In genomic region chr4:90537491-90537890, GRCh38 we compare ENCODE assay signal across 20 cellular contexts.
"Had no signal": no experiment of that assay in that cellular context is flagged by ENCODE, and none has a peak within 500 bp of the region (broad histone marks: within the 10 kb centered on the region; RNA-seq: fewer than 3 reads in every experiment).

No MANE protein-coding gene starts in this region.

- H3K36me3 Mint-ChIP-seq: activated naive CD4-positive, alpha-beta T cell treated with anti-CD3 and anti-CD28 coated beads, Interleukin-2, amount 50 U/mL, for 72 hours had no signal

- H3K27me3 Mint-ChIP-seq: memory B cell, progenitor cell of endocrine pancreas, T-helper 17 cell had no signal

- H3K27ac Mint-ChIP-seq: activated naive CD4-positive, alpha-beta T cell treated with anti-CD3 and anti-CD28 coated beads, Interleukin-2, amount 50 U/mL, for 72 hours; memory B cell; progenitor cell of endocrine pancreas; T-helper 17 cell had no signal

- H3K4me1 ChIP-seq: heart left ventricle, left ventricle myocardium inferior, upper lobe of left lung had no signal

- H3K36me3 ChIP-seq: heart left ventricle, left ventricle myocardium inferior, upper lobe of left lung had no signal

- H3K9me3 Mint-ChIP-seq: activated naive CD4-positive, alpha-beta T cell treated with anti-CD3 and anti-CD28 coated beads, Interleukin-2, amount 50 U/mL, for 72 hours; memory B cell had no signal

- ATAC-seq: activated CD4-positive, CD25-positive, alpha-beta regulatory T cell treated with anti-CD3 and anti-CD28 coated beads, Interleukin-2, amount 50 U/mL, for 24 hours; activated naive CD4-positive, alpha-beta T cell treated with anti-CD3 and anti-CD28 coated beads, Interleukin-2, amount 50 U/mL, for 72 hours; heart left ventricle; sciatic nerve; T-helper 17 cell had no signal

- FAIRE-seq: bronchial epithelial cell, endothelial cell of umbilical vein, TTC549 had no signal

- H3K27ac ChIP-seq: heart left ventricle, left ventricle myocardium inferior, upper lobe of left lung had no signal

- H3K27me3 ChIP-seq: heart left ventricle, upper lobe of left lung had no signal

- H3K4me1 Mint-ChIP-seq: T-helper 17 cell had no signal

- H3K9me3 ChIP-seq: left ventricle myocardium inferior, upper lobe of left lung had no signal

- H3K4me3 Mint-ChIP-seq: memory B cell, T-helper 17 cell had no signal

- DNase-seq: activated CD4-positive, alpha-beta T cell treated with anti-CD3 and anti-CD28 coated beads, Interleukin-2, amount 50 U/mL, for 4 hours; activated T-cell treated with anti-CD3 and anti-CD28 coated beads, Interleukin-2, amount 50 U/mL, for 1 hour; foreskin melanocyte; heart left ventricle; islet precursor cell; left ventricle myocardium inferior; nucleus accumbens; stimulated activated CD4-positive, alpha-beta T cell treated with anti-CD3 and anti-CD28 coated beads, Interleukin-12 subunit alpha, Interleukin-12 subunit beta, amount 100 ng/mL, for 4 hours; stimulated activated CD4-positive, alpha-beta T cell treated with anti-CD3 and anti-CD28 coated beads, Interleukin-2, amount 100 ng/mL, for 48 hours; stimulated activated naive CD4-positive, alpha-beta T cell treated with Interleukin-2 at 50 U/mL for 16 hours; T-helper 17 cell; upper lobe of left lung had no signal

- H3K4me3 ChIP-seq: heart left ventricle, left ventricle myocardium inferior, upper lobe of left lung had no signal
